Comparison of ENCODE assay signal across 8 cellular contexts in the genomic region with DNA sequence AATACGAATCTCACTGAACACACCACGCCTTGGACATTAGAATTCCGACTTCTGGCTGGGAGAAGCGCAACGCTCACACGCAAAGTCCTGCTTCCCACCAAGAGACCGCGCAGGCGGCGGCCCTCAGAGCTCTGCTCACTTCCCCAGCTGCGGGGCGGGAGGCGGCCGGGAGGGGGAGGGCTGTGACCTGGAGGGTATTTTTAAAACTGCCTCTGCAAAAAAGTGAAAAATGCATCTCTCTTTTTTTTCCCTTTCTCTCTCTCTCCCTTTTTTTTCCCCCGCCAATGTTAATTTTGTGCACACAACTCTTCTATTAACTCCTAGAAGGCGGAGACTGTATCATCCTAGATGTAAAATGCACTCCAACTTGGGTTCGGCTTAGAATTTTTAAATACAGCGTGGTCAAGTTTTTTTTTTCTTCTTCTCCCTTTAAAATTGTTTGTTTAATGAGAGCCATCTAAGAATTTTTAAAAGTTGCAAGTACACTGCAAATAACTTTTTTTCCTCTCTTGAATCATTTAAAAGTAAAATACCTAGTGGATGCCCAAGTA.
DNase-seq lines count a peak whose midpoint lies in the region; ATAC-seq and TF ChIP-seq lines count a peak whose summit lies in the region.

No MANE protein-coding gene starts in this region.

- H3K9me3 ChIP-seq in endodermal cell (ENCODE audit: control insufficient read depth, low read length) = peaks cover 6% of the 10 kb centered on the region

- peak overlapping the region; percentile 35 for H3K9ac ChIP-seq in endodermal cell (ENCODE audit: extremely low read depth, low read length, poor library complexity, severe bottlenecking)

- 18 to 47% methylated on average over 6 to 18 of the region's 18 CpGs for WGBS in endodermal cell (ENCODE audit: insufficient coverage in 1 of 2, insufficient read length in 1 of 2), 2 experiments

- CTCF ChIA-PET in RWPE1 (lab: Yijun Ruan, JAX) = interaction anchor here (0.5 to 1.1 kb wide), 6 partner anchors 16 to 591 kb away, joined by 3 to 6 read pairs (median 3); a partner anchor contains a TSS

- H3K27me3 ChIP-seq in endodermal cell (ENCODE audit: control insufficient read depth, insufficient read depth, low read length, poor library complexity, severe bottlenecking) = no peaks in the 10 kb centered on the region

- H3K27ac Mint-ChIP-seq in endodermal cell (peak overlapping the region; percentile 94), natural killer cell (peak overlapping the region; percentile 97 to 100)

- peak overlapping the region; percentile 95 for H3K27ac ChIP-seq in RWPE1
- no peak overlapping the region for H3K27ac ChIP-seq in endodermal cell (ENCODE audit: low read depth, low read length)

- H3K4me1 Mint-ChIP-seq in endodermal cell (peaks cover 10% of the 10 kb centered on the region), natural killer cell (peaks cover 37 to 40% of the 10 kb centered on the region in 2 donors)

- POLR2A ChIA-PET in RWPE1 (lab: Yijun Ruan, JAX; ENCODE audit: low non-redundant PET) = no interaction called here

- intact Hi-C loops in natural killer cell (cut with micrococcal nuclease) = loop anchor here (1.0 to 5.0 kb wide), 3 partner anchors 65 to 266 kb away; no protein-coding TSS in a partner anchor

- DNase-seq in stimulated activated CD4-positive, alpha-beta T cell treated with anti-CD3 and anti-CD28 coated beads, Interleukin-4, amount 100 ng/mL, for 1 hour = peak; percentile 70
- DNase-seq in stimulated activated CD4-positive, alpha-beta T cell treated with anti-CD3 and anti-CD28 coated beads, Interleukin-4, amount 100 ng/mL, for 4 hours = no peak
- DNase-seq in RWPE1 (ENCODE audit: low spot score) (no peak), endodermal cell (no peak), natural killer cell (no peak), kidney tubule cell (ENCODE audit: low spot score) (no peak), NCI-H510A (lab: John Stamatoyannopoulos, UW) (no peak)

- ATAC-seq in HG02885 (IDR thresholded peaks at IDR 0.05; ENCODE audit: poor library complexity, unreplicated experiment) (peak; percentile 47), natural killer cell (peak; percentile 48 to 60 (median 57))

- H3K4me1 ChIP-seq in endodermal cell (ENCODE audit: control insufficient read depth, insufficient read depth, low read length) = no peaks in the 10 kb centered on the region

- H3K36me3 Mint-ChIP-seq in endodermal cell (ENCODE audit: low read depth) (no peaks in the 10 kb centered on the region), natural killer cell (no peaks in the 10 kb centered on the region)

- TF ChIP-seq CTCF in RWPE1 (conservative IDR thresholded peaks at IDR 0.05; ENCODE audit: low read depth) = no peak
- TF ChIP-seq CTCF in endodermal cell (conservative IDR thresholded peaks at IDR 0.05) = no peak
- TF ChIP-seq CTCF in natural killer cell (IDR thresholded peaks at IDR 0.05) = no peak

- H3K4me3 ChIP-seq in endodermal cell (ENCODE audit: low read length) = peak overlapping the region; percentile 85

- H3K4me3 Mint-ChIP-seq in endodermal cell (peak overlapping the region; percentile 86), natural killer cell (peak overlapping the region; percentile 97)

- H3K9me3 Mint-ChIP-seq in endodermal cell (peaks cover 12% of the 10 kb centered on the region), natural killer cell (no peaks in the 10 kb centered on the region)

- H3K27me3 Mint-ChIP-seq in endodermal cell (ENCODE audit: insufficient read depth) (peaks cover 16% of the 10 kb centered on the region), natural killer cell (ENCODE audit: low read depth in 2 of 2) (peaks cover 1 to 8% of the 10 kb centered on the region in 2 donors)

- H3K36me3 ChIP-seq in endodermal cell (ENCODE audit: control insufficient read depth, insufficient read depth, low read length) = no peaks in the 10 kb centered on the region
